20 cellular contexts compared by ENCODE assay signal in the genomic region with DNA sequence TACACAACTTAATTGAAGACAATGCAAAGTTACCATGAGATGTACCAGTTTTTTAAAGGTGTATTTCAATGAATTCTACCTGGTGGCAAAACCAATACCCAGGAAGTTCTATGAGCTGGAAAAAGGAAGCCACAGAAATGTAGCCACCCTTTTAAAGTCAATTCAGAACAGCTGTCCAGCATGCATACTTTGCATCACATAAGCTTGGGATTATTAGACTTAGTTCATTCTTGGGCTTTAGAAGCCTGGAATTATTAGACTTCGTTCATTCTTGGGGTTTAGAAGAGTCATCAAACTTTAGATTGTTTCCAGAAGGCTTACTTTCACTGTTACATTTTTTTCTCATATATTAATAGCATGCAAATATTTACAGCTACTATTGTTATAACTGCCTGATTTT.
"Had no signal": no experiment of that assay in that cellular context is flagged by ENCODE, and none has a peak within 500 bp of the region (broad histone marks: within the 10 kb centered on the region; RNA-seq: fewer than 3 reads in every experiment).

No MANE protein-coding gene starts in this region.

- H3K36me3 ChIP-seq: colonic mucosa, suprapubic skin had no signal

- H3K27me3 ChIP-seq: colonic mucosa, heart left ventricle, suprapubic skin, upper lobe of left lung had no signal

- H3K9me3 ChIP-seq: colonic mucosa, psoas muscle, suprapubic skin, upper lobe of left lung had no signal

- DNase-seq: activated CD4-positive, alpha-beta memory T cell treated with anti-CD3 and anti-CD28 coated beads, Interleukin-2, amount 10 ng/mL, durations not matched to agents 7 days and 5 days; activated CD4-positive, alpha-beta T cell treated with anti-CD3 and anti-CD28 coated beads for 4 hours; activated naive CD4-positive, alpha-beta T cell treated with anti-CD3 and anti-CD28 coated beads, Interleukin-2, amount 50 U/mL, for 16 hours; activated T-cell treated with anti-CD3 and anti-CD28 coated beads, Interleukin-2, amount 50 U/mL, for 24 hours; colonic mucosa; foreskin melanocyte; heart left ventricle; immature natural killer cell; left colon; midbrain; psoas muscle; stimulated activated CD4-positive, alpha-beta T cell treated with anti-CD3 and anti-CD28 coated beads, Interleukin-2, amount 100 ng/mL, for 48 hours; stimulated activated naive CD4-positive, alpha-beta T cell; T-helper 2 cell; upper lobe of left lung had no signal

- FAIRE-seq: TTC549 had no signal

- H3K4me3 ChIP-seq: colonic mucosa, heart left ventricle, lung, psoas muscle, suprapubic skin, upper lobe of left lung had no signal

- H3K27ac ChIP-seq: colonic mucosa, heart left ventricle, psoas muscle, suprapubic skin, upper lobe of left lung had no signal

- ATAC-seq: esophagus mucosa, heart left ventricle, left colon, psoas muscle, WTC11 had no signal
